In genomic region chr6:87152528-87152950, GRCh38 we compare ENCODE assay signal across 7 cellular contexts. TPM values are rescaled to one million over a fixed set of nuclear protein-coding genes. Genes with fewer than 3 reads are reported as not detected.
A peak's percentile ranks its signal among the peaks of the same experiment; 100 is the strongest.
DNase-seq lines count a peak whose midpoint lies in the region; ATAC-seq, FAIRE-seq and TF ChIP-seq lines count a peak whose summit lies in the region.

No MANE protein-coding gene starts in this region.

- H3K18ac ChIP-seq in H1 (ENCODE audit: extremely low read depth, low read length), result peak overlapping the region; percentile 89; the same call in 1 of the 2 replicates

- H3K4me3 Mint-ChIP-seq in osteocyte (ENCODE audit: unreplicated experiment), result peak overlapping the region; percentile 62

- TF ChIP-seq CTCF in H1 (IDR thresholded peaks at IDR 0.05; ENCODE audit: control extremely low read depth in 1 of 3, insufficient read depth in 1 of 3, low read depth in 1 of 3, low read length in 3 of 3) (no peak), osteocyte (IDR thresholded peaks at IDR 0.05) (no peak)

- no peak overlapping the region for H3K14ac ChIP-seq in H1 (ENCODE audit: insufficient read length)

- H3K27me3 Mint-ChIP-seq in osteocyte (ENCODE audit: unreplicated experiment), result peaks cover 16% of the 10 kb centered on the region

- peak overlapping the region; percentile 96 for H4K91ac ChIP-seq in H1 (replicated peaks; ENCODE audit: insufficient read length, low read length)

- H3K4me2 ChIP-seq in H1 (ENCODE audit: insufficient read depth in 1 of 2, low read depth in 2 of 2, low read length in 2 of 2), result peak overlapping the region; percentile 89 to 92

- H3K4me1 ChIP-seq in NT2/D1 (ENCODE audit: insufficient read depth, insufficient read length) (no peaks in the 10 kb centered on the region), H1 (replicated peaks in 1 of 4; ENCODE audit: control insufficient read depth in 3 of 4, insufficient read depth in 4 of 4, low read length in 3 of 4) (peaks cover 0 to 8% (median 3%) of the 10 kb centered on the region in 4 experiments; a peak in 4 of 7 replicates)

- H3K23me2 ChIP-seq in H1 (ENCODE audit: low read depth, low read length), result peaks cover 21% of the 10 kb centered on the region

- no peaks in the 10 kb centered on the region for H3K9me3 ChIP-seq in NT2/D1 (ENCODE audit: insufficient read depth, low read length)
- H3K9me3 ChIP-seq in H1 (ENCODE audit: insufficient read depth in 2 of 2, low read depth in 1 of 2, low read length in 1 of 2), result no peaks in the 10 kb centered on the region

- no peaks in the 10 kb centered on the region for H3K36me3 Mint-ChIP-seq in osteocyte (ENCODE audit: unreplicated experiment)

- peaks cover 39% of the 10 kb centered on the region for H3K4me1 Mint-ChIP-seq in osteocyte (ENCODE audit: unreplicated experiment)

- no peak overlapping the region for H3K27ac ChIP-seq in H1 (ENCODE audit: low read depth, low read length)

- no peak for TF ChIP-seq EP300 in H1 (IDR thresholded peaks at IDR 0.05; ENCODE audit: borderline replicate concordance in 1 of 2, low read depth in 2 of 2, low read length in 2 of 2)

- H2BK12ac ChIP-seq in H1 (ENCODE audit: low read depth, low read length), result peak overlapping the region; percentile 82

- H3K36me3 ChIP-seq in NT2/D1 (ENCODE audit: insufficient read depth, insufficient read length, low read length) (no peaks in the 10 kb centered on the region), H1 (ENCODE audit: control insufficient read depth in 2 of 4, insufficient read depth in 4 of 4, low read length in 3 of 4) (no peaks in the 10 kb centered on the region)

- TF ChIP-seq RAD21 in H1 (IDR thresholded peaks at IDR 0.05 in 1 of 2, conservative IDR thresholded peaks at IDR 0.05 in 1 of 2; ENCODE audit: low read depth in 2 of 2, low read length in 2 of 2), result no peak

- WGBS in H1 (ENCODE audit: extremely low coverage in 1 of 2, insufficient coverage in 1 of 2, insufficient read length in 1 of 2, insufficient replicate concordance in 2 of 2, low coverage in 1 of 2, low lambda C conversion rate in 2 of 2, missing lambda C conversion rate in 1 of 2), 2 experiments, result 6% methylated on average over 22 of the region's 22 CpGs; no CpG with 5 or more reads in 1 of the 2 experiments

- H3K23ac ChIP-seq in H1 (ENCODE audit: insufficient read length), result no peak overlapping the region

- H3K9ac ChIP-seq in NT2/D1 (ENCODE audit: insufficient read length, low read depth), result peak overlapping the region; percentile 88
- H3K9ac ChIP-seq in H1 (replicated peaks in 1 of 4; ENCODE audit: extremely low read depth in 1 of 4, low read depth in 3 of 4, low read length in 3 of 4), result peak overlapping the region in 3 of 4 experiments; percentile 59 to 79 (median 68); a peak in 5 of 7 replicates

- CTCF ChIA-PET in H1 (lab: Charles Lee; ENCODE audit: partially characterized antibody), result interaction anchor here (1.2 to 1.6 kb wide), 2 partner anchors 55 to 302 kb away, joined by 3 read pairs; no protein-coding TSS in a partner anchor

- peak overlapping the region; percentile 82 for H3K27ac Mint-ChIP-seq in osteocyte (ENCODE audit: unreplicated experiment)

- H3K56ac ChIP-seq in H1 (replicated peaks; ENCODE audit: insufficient read length, low read depth, low read length), result peak overlapping the region; percentile 17

- no peak overlapping the region for H3K4ac ChIP-seq in H1 (replicated peaks; ENCODE audit: insufficient read length, low read depth, low read length)

- peak overlapping the region; percentile 35; the same call in 1 of the 2 replicates for H2BK5ac ChIP-seq in H1 (ENCODE audit: low read depth, low read length)

- no peak overlapping the region for H2AK5ac ChIP-seq in H1 (ENCODE audit: low read depth, low read length)

- no peak overlapping the region for H2BK15ac ChIP-seq in H1 (ENCODE audit: low read length)

- H3K9me3 Mint-ChIP-seq in osteocyte (ENCODE audit: unreplicated experiment), result no peaks in the 10 kb centered on the region

- H4K5ac ChIP-seq in H1 (ENCODE audit: insufficient read length, low read depth, low read length), result no peak overlapping the region

- ATAC-seq in GM19397 (IDR thresholded peaks at IDR 0.05; ENCODE audit: unreplicated experiment), result peak; percentile 0
- no peak for ATAC-seq in GM18502 (IDR thresholded peaks at IDR 0.05; ENCODE audit: poor library complexity, unreplicated experiment)

- peaks cover 16% of the 10 kb centered on the region for H3K27me3 ChIP-seq in NT2/D1 (ENCODE audit: insufficient read depth, insufficient read length)
- peaks cover 0 to 9% (median 4%) of the 10 kb centered on the region in 4 experiments; a peak in 3 of 7 replicates for H3K27me3 ChIP-seq in H1 (replicated peaks in 1 of 4; ENCODE audit: control insufficient read depth in 3 of 4, extremely low read depth in 1 of 4, insufficient read depth in 3 of 4, low read length in 3 of 4)

- no peak for TF ChIP-seq POLR2A in H1 (IDR thresholded peaks at IDR 0.05; ENCODE audit: control extremely low read depth in 1 of 2, low read depth in 2 of 2, low read length in 2 of 2)

- no peak overlapping the region for H4K8ac ChIP-seq in H1 (ENCODE audit: extremely low read depth, insufficient read depth, low read length)

- H2BK120ac ChIP-seq in H1 (replicated peaks; ENCODE audit: low read depth, low read length), result no peak overlapping the region

- H2AFZ ChIP-seq in H1 (ENCODE audit: low read length), result peak overlapping the region; percentile 70

- POLR2A ChIA-PET in H1 (lab: Charles Lee; ENCODE audit: partially characterized antibody), result interaction anchor here (0.7 to 1.6 kb wide), 4 partner anchors 14 to 550 kb away, joined by 3 to 5 read pairs (median 4); partner anchors contain the start of gene AKIRIN2

- no peaks in the 10 kb centered on the region for H4K20me1 ChIP-seq in H1 (replicated peaks in 1 of 2; ENCODE audit: control insufficient read depth in 1 of 2, insufficient read depth in 2 of 2, low read length in 2 of 2)

- FAIRE-seq in H1 (lab: Jason Lieb, UNC), result no peak

- H3K79me2 ChIP-seq in H1 (ENCODE audit: control insufficient read depth in 1 of 2, insufficient read depth in 2 of 2, low read length in 2 of 2), result peaks cover 15 to 20% of the 10 kb centered on the region in 2 experiments

- no peak overlapping the region for H2BK20ac ChIP-seq in H1 (ENCODE audit: low read length)

- H3K4me3 ChIP-seq in NT2/D1 (ENCODE audit: insufficient read length, low read depth) (peak overlapping the region; percentile 51), H1 (ENCODE audit: extremely low read depth in 1 of 4, insufficient read depth in 2 of 4, low read depth in 3 of 4, low read length in 4 of 4) (peak overlapping the region; percentile 36 to 64 (median 61))

- DNase-seq in NT2/D1 (ENCODE audit: low read depth, low spot score), result no peak
- peak in 1 of 2 experiments; percentile 58 for DNase-seq in H1 (ENCODE audit: low read depth in 1 of 2, low spot score in 2 of 2)
- DNase-seq in osteocyte (ENCODE audit: extremely low spot score, unreplicated experiment), result no peak
- DNase-seq in NCI-H187 (lab: John Stamatoyannopoulos, UW), result no peak
- DNase-seq in UCSD-AML1 (lab: John Stamatoyannopoulos, UW; ENCODE audit: unreplicated experiment), result no peak

- H3K79me1 ChIP-seq in H1 (ENCODE audit: low read depth, low read length), result 0 out of 2 replicates have a peak, but pooled peaks cover 4% of the 10 kb centered on the region

TF ChIP-seq in H1, 55 proteins besides CTCF, POLR2A, EP300 and RAD21:
- TF ChIP-seq ASH2L (IDR thresholded peaks at IDR 0.05; ENCODE audit: low read length), result peak; percentile 24
- no peak for TF ChIP-seq TAF1 (IDR thresholded peaks at IDR 0.05; ENCODE audit: low read depth, low read length)
- TF ChIP-seq SUZ12 (IDR thresholded peaks at IDR 0.05; ENCODE audit: low read length), result peak; percentile 34
- no peak for TF ChIP-seq ATF2 (IDR thresholded peaks at IDR 0.05; ENCODE audit: low read length)
- TF ChIP-seq SRF (IDR thresholded peaks at IDR 0.05; ENCODE audit: low read depth, low read length), result no peak
- 0 out of 4 replicates have a peak, but pooled peaks of 1 of the 2 experiments have one; percentile 23 for TF ChIP-seq HDAC2 (IDR thresholded peaks at IDR 0.05; ENCODE audit: borderline replicate concordance in 1 of 2, low read depth in 2 of 2, low read length in 2 of 2)
- no peak for TF ChIP-seq NRF1 (IDR thresholded peaks at IDR 0.05; ENCODE audit: low read depth, low read length)
- TF ChIP-seq JUND (IDR thresholded peaks at IDR 0.05; ENCODE audit: low read length), result no peak
TF ChIP-seq in H1: peak in this region for 3.

RNA-seq across cellular contexts. Expression of gene ZNF292, which starts 2.8 kb away (rescaled TPM):
- 38.0 and 44.2 TPM in 2 replicates for total RNA-seq in H1 (2021; fragmentation: NEBNext Ultra II Directional; extraction: Animal tissue kit (Norgen Biotek cat#: 25700))
- 5.0 and 6.8 TPM in 2 replicates for polyA plus RNA-seq in H1 (2011; rRNA removed)
- polyA plus RNA-seq in H1 (2011; cell fraction: cytosol; rRNA removed), result 8.4 TPM
- polyA plus RNA-seq in H1 (2011; cell fraction: nucleus; rRNA removed), result 16.3 TPM
- polyA plus RNA-seq in H1 (2012, experiment 1 of 2), result 7.6 to 14.1 TPM (median 10.6 TPM) in 4 replicates
- polyA plus RNA-seq in H1 (2012, experiment 2 of 2), result 0.77 TPM
- 24.6 TPM for polyA plus RNA-seq in H1 (2013, experiment 1 of 2)
- polyA plus RNA-seq in H1 (2013, experiment 2 of 2), result 22.8 TPM
- polyA minus RNA-seq in H1 (2011; rRNA and poly(A)+ RNA removed), result 46.9 and 58.6 TPM in 2 replicates
- 26.4 TPM for polyA minus RNA-seq in H1 (2011; cell fraction: cytosol; rRNA and poly(A)+ RNA removed)
- 162 TPM for polyA minus RNA-seq in H1 (2011; cell fraction: nucleus; rRNA and poly(A)+ RNA removed)
- total RNA-seq in osteocyte, result 37.2 and 38.8 TPM in 2 replicates

RNA-seq across cellular contexts. Expression of gene CGA, which starts 57.6 kb away (rescaled TPM):
- total RNA-seq in H1 (2021; fragmentation: NEBNext Ultra II Directional; extraction: Animal tissue kit (Norgen Biotek cat#: 25700)), result not detected in 2 replicates
- polyA plus RNA-seq in H1 (2011; rRNA removed), result not detected in 2 replicates
- not detected for polyA plus RNA-seq in H1 (2011; cell fraction: cytosol; rRNA removed)
- polyA plus RNA-seq in H1 (2011; cell fraction: nucleus; rRNA removed), result not detected
- not detected in 4 replicates for polyA plus RNA-seq in H1 (2012, experiment 1 of 2)
- not detected for polyA plus RNA-seq in H1 (2012, experiment 2 of 2)
- polyA plus RNA-seq in H1 (2013, experiment 1 of 2), result not detected
- polyA plus RNA-seq in H1 (2013, experiment 2 of 2), result not detected
- not detected in 2 replicates for polyA minus RNA-seq in H1 (2011; rRNA and poly(A)+ RNA removed)
- 7.1 TPM for polyA minus RNA-seq in H1 (2011; cell fraction: cytosol; rRNA and poly(A)+ RNA removed)
- 4.2 TPM for polyA minus RNA-seq in H1 (2011; cell fraction: nucleus; rRNA and poly(A)+ RNA removed)
- total RNA-seq in osteocyte, result not detected in 2 replicates
